2 cellular contexts compared by ENCODE assay signal in the genomic region with DNA sequence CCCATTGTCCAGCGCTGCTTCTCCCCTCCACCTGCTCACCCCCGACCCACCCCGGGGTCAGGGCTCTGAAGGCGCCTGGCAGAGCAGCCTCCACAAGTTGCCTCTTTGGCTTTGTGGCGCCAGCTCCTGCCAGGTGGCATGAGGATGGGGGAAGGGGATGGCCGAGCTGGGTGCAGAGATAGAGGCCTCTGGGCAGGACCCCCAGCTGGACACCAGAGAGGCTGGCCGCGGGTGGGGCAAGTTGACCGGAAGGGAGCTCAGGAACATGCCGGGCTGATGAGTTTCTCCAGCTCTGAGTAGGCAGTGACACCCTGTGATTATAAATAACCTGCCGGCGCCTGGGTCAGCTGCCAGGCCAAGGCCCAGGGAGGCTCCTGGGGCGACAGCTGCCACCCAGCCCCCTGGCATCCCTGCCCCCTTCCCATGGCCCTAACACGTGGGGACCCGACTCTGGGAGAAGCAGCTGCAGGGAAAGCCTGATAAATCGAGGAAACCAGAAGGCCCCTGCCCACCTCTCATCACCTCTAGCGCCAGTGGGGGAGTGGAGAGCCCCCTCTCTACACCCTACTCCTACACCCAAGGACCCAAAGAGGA.
A peak's percentile ranks its signal among the peaks of the same experiment; 100 is the strongest.
TF ChIP-seq lines count a peak whose summit lies in the region.

No MANE protein-coding gene starts in this region.

TF ChIP-seq in GM23338, 12 proteins besides CTCF, POLR2A, EP300 and RAD21 (continued from another document):
- TF ChIP-seq, protein P1, sequence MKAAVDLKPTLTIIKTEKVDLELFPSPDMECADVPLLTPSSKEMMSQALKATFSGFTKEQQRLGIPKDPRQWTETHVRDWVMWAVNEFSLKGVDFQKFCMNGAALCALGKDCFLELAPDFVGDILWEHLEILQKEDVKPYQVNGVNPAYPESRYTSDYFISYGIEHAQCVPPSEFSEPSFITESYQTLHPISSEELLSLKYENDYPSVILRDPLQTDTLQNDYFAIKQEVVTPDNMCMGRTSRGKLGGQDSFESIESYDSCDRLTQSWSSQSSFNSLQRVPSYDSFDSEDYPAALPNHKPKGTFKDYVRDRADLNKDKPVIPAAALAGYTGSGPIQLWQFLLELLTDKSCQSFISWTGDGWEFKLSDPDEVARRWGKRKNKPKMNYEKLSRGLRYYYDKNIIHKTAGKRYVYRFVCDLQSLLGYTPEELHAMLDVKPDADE (IDR thresholded peaks at IDR 0.05), result no peak
- TF ChIP-seq NANOG (IDR thresholded peaks at IDR 0.05; ENCODE audit: borderline replicate concordance) (no peak), POLR2AphosphoS5 (IDR thresholded peaks at IDR 0.05; ENCODE audit: low read depth) (no peak), EZH2phosphoT487 (IDR thresholded peaks at IDR 0.05; ENCODE audit: unreplicated experiment) (no peak), CREB1 (CRISPR knock-in tag; IDR thresholded peaks at IDR 0.05; ENCODE audit: low read depth) (no peak)

TF ChIP-seq in SK-N-SH, 30 proteins besides CTCF, POLR2A, EP300 and RAD21 (continued from another document):
- TF ChIP-seq, protein P2, sequence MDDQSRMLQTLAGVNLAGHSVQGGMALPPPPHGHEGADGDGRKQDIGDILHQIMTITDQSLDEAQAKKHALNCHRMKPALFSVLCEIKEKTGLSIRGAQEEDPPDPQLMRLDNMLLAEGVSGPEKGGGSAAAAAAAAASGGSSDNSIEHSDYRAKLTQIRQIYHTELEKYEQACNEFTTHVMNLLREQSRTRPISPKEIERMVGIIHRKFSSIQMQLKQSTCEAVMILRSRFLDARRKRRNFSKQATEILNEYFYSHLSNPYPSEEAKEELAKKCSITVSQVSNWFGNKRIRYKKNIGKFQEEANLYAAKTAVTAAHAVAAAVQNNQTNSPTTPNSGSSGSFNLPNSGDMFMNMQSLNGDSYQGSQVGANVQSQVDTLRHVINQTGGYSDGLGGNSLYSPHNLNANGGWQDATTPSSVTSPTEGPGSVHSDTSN (IDR thresholded peaks at IDR 0.05), result no peak
- 0 out of 2 replicates have a peak, but pooled peaks have one; percentile 20 for TF ChIP-seq MXI1 (IDR thresholded peaks at IDR 0.05; ENCODE audit: low read depth, low read length)
TF ChIP-seq in SK-N-SH: peak in this region for 1.
